17 cellular contexts compared by ENCODE assay signal in the genomic region with DNA sequence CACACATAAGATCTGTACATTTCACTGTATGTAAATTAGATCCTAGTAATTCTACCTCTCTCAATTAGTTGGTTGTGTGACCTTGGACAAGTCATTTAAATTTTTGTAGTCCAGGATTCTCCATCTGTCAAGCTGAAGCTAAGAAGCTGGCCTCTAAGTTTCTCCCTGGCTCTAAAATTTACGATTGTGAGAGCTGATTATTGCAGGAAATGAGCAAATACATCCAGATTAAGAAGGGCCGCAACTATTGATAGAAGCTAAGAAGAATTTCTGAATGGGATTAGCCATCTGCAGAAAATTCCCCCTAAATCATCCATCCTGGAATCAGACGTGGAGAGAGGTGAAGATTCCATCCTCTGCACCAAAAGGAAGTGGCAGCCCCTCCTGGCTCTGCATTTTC. TPM values are rescaled to one million over a fixed set of nuclear protein-coding genes. Genes with fewer than 3 reads are reported as not detected.
DNase-seq lines count a peak whose midpoint lies in the region; ATAC-seq and TF ChIP-seq lines count a peak whose summit lies in the region.
"Had no signal": no experiment of that assay in that cellular context is flagged by ENCODE, and none has a peak within 500 bp of the region (broad histone marks: within the 10 kb centered on the region; RNA-seq: fewer than 3 reads in every experiment).

No MANE protein-coding gene starts in this region.

- H3K9me3 ChIP-seq in HCT116 (ENCODE audit: control insufficient read depth in 1 of 2, insufficient read depth in 1 of 2, low read depth in 1 of 2, low read length in 2 of 2) (no peaks in the 10 kb centered on the region), trophoblast cell (ENCODE audit: insufficient read depth, low read depth, low read length) (no peaks in the 10 kb centered on the region), spleen (no peaks in the 10 kb centered on the region), upper lobe of left lung (no peaks in the 10 kb centered on the region)

- H2AFZ ChIP-seq in HCT116 (ENCODE audit: low read depth, low read length, poor library complexity, severe bottlenecking) = no peak overlapping the region
- H2AFZ ChIP-seq in trophoblast cell (ENCODE audit: insufficient read depth, low read length, poor library complexity) = no peak overlapping the region

- no peak overlapping the region for H2AK5ac ChIP-seq in trophoblast cell (ENCODE audit: low read length)

- H3K4me3 ChIP-seq in HCT116 (replicated peaks in 1 of 2; ENCODE audit: low read depth in 1 of 2, low read length in 2 of 2) (no peak overlapping the region), trophoblast cell (ENCODE audit: low read depth, low read length) (no peak overlapping the region), spleen (no peak overlapping the region), upper lobe of left lung (no peak overlapping the region)

- H3K23ac ChIP-seq in trophoblast cell (ENCODE audit: low read length) = no peak overlapping the region

- H4K8ac ChIP-seq in trophoblast cell (ENCODE audit: low read depth, low read length) = no peak overlapping the region

- no peaks in the 10 kb centered on the region for H3K9me3 Mint-ChIP-seq in activated T-helper 17 cell treated with anti-CD3 and anti-CD28 coated beads, Interleukin-2, amount 50 U/mL, for 72 hours
- H3K9me3 Mint-ChIP-seq: T-cell had no signal

- H3K14ac ChIP-seq in trophoblast cell (ENCODE audit: low read length) = no peak overlapping the region

- peaks cover 6% of the 10 kb centered on the region for H3K79me1 ChIP-seq in trophoblast cell (ENCODE audit: low read length)

- peaks cover 6% of the 10 kb centered on the region for H3K36me3 Mint-ChIP-seq in activated T-helper 17 cell treated with anti-CD3 and anti-CD28 coated beads, Interleukin-2, amount 50 U/mL, for 72 hours (ENCODE audit: low read depth)

- no peak overlapping the region for H2BK5ac ChIP-seq in trophoblast cell (ENCODE audit: low read depth, low read length, poor library complexity)

- no peak for ATAC-seq in HCT116
- ATAC-seq in activated T-helper 17 cell treated with anti-CD3 and anti-CD28 coated beads, Interleukin-2, amount 50 U/mL, for 72 hours (replicated peaks) = no peak
- no peak for ATAC-seq in GM18868 (IDR thresholded peaks at IDR 0.05; ENCODE audit: unreplicated experiment)
- ATAC-seq in upper lobe of left lung (ENCODE audit: low FRiP score in 2 of 2) = no peak
- ATAC-seq: T-cell had no signal

- no peaks in the 10 kb centered on the region for H3K9me2 ChIP-seq in HCT116 (ENCODE audit: insufficient read depth)

- no peak overlapping the region for H3K4ac ChIP-seq in trophoblast cell (ENCODE audit: low read depth, low read length)

- no peaks in the 10 kb centered on the region for H4K20me1 ChIP-seq in HCT116 (ENCODE audit: insufficient read depth)

- POLR2A ChIA-PET in HCT116 (lab: Charles Lee) = no interaction called here

- H3K4me3 Mint-ChIP-seq in activated T-helper 17 cell treated with anti-CD3 and anti-CD28 coated beads, Interleukin-2, amount 50 U/mL, for 72 hours = no peak overlapping the region
- H3K4me3 Mint-ChIP-seq: T-cell had no signal

- H3K27me3 ChIP-seq in HCT116 (ENCODE audit: insufficient read depth, low read length) = peaks cover 24% of the 10 kb centered on the region; the same call in 1 of the 2 replicates
- no peaks in the 10 kb centered on the region for H3K27me3 ChIP-seq in trophoblast cell (ENCODE audit: insufficient read depth, low read length)
- H3K27me3 ChIP-seq in spleen (replicated peaks in 1 of 7) = no peaks in the 10 kb centered on the region
- H3K27me3 ChIP-seq in upper lobe of left lung = no peaks in the 10 kb centered on the region

- no peak overlapping the region for H3K18ac ChIP-seq in trophoblast cell (ENCODE audit: low read length)

- H4K12ac ChIP-seq in trophoblast cell (ENCODE audit: low read depth, low read length) = no peak overlapping the region

- TF ChIP-seq POLR2A in HCT116 (IDR thresholded peaks at IDR 0.05; ENCODE audit: borderline replicate concordance, extremely low read depth, insufficient read depth, insufficient read length) = no peak
- TF ChIP-seq POLR2A in spleen (IDR thresholded peaks at IDR 0.05) = no peak
- no peak for TF ChIP-seq POLR2A in upper lobe of left lung (IDR thresholded peaks at IDR 0.05)

- H3K36me3 ChIP-seq in HCT116 (ENCODE audit: control insufficient read depth in 1 of 2, insufficient read depth in 2 of 2, low read length in 2 of 2) = no peaks in the 10 kb centered on the region
- H3K36me3 ChIP-seq in trophoblast cell (ENCODE audit: control insufficient read depth in 1 of 2, insufficient read depth in 2 of 2, low read length in 2 of 2) = no peaks in the 10 kb centered on the region
- no peaks in the 10 kb centered on the region for H3K36me3 ChIP-seq in spleen
- no peaks in the 10 kb centered on the region for H3K36me3 ChIP-seq in upper lobe of left lung

- no CpG with 5 or more reads among the region's 3 CpGs for WGBS in trophoblast cell (ENCODE audit: extremely low coverage, insufficient coverage, insufficient read length)
- 86 to 99% (median 88%) methylated on average over 3 of the region's 3 CpGs for WGBS in spleen, 5 donors
- 91 to 92% methylated on average over 3 of the region's 3 CpGs for WGBS in upper lobe of left lung, 2 donors

- H3K79me2 ChIP-seq in HCT116 (ENCODE audit: insufficient read depth, low read length) (no peaks in the 10 kb centered on the region), trophoblast cell (ENCODE audit: control insufficient read depth, insufficient read depth, low read length, poor library complexity) (peaks cover 2% of the 10 kb centered on the region)

- peak overlapping the region; percentile 48 for H2BK120ac ChIP-seq in trophoblast cell (ENCODE audit: insufficient read depth, low read length, poor library complexity)

- H3K27me3 Mint-ChIP-seq in activated T-helper 17 cell treated with anti-CD3 and anti-CD28 coated beads, Interleukin-2, amount 50 U/mL, for 72 hours = no peaks in the 10 kb centered on the region
- H3K27me3 Mint-ChIP-seq: T-cell had no signal

- H3K4me1 ChIP-seq in HCT116 (ENCODE audit: control insufficient read depth in 1 of 2, insufficient read depth in 2 of 2, low read length in 2 of 2) (peaks cover 22 to 29% of the 10 kb centered on the region in 2 experiments), trophoblast cell (ENCODE audit: control insufficient read depth in 1 of 2, insufficient read depth in 2 of 2, low read length in 2 of 2) (peaks cover 19 to 28% of the 10 kb centered on the region in 2 experiments), spleen (peaks cover 0 to 39% (median 4%) of the 10 kb centered on the region in 6 donors), upper lobe of left lung (peaks cover 0 to 11% (median 7%) of the 10 kb centered on the region in 4 donors)

- TF ChIP-seq CTCF in HCT116 (IDR thresholded peaks at IDR 0.05 in 2 of 3, conservative IDR thresholded peaks at IDR 0.05 in 1 of 3; ENCODE audit: borderline replicate concordance in 1 of 3, insufficient read depth in 1 of 3, low read depth in 2 of 3, low read length in 2 of 3) (no peak), spleen (IDR thresholded peaks at IDR 0.05 in 8 of 11, conservative IDR thresholded peaks at IDR 0.05 in 3 of 11) (no peak), upper lobe of left lung (IDR thresholded peaks at IDR 0.05) (no peak)

- CTCF ChIA-PET in HCT116 (lab: Charles Lee) = no interaction called here

- DNase-seq in HCT116 (ENCODE audit: low read depth, low spot score) (no peak), NCI-H82 treated with DMSO at 0.1 percent for 48 hours (lab: John Stamatoyannopoulos, UW; ENCODE audit: unreplicated experiment) (peak; percentile 58), trophoblast cell (no peak), spleen (no peak), upper lobe of left lung (no peak)
- DNase-seq: AML-193, DMS 273 treated with DMSO at 0.1 percent for 48 hours, GOT3, KG1, NCI-H187, NCI-H2107, NCI-H2227 treated with DMSO at 0.1 percent for 48 hours, NCI-H510A treated with DMSO at 0.1 percent for 48 hours, NCI-H774, T-cell had no signal

- intact Hi-C loops in HCT116 (cut with micrococcal nuclease) (no loop called here), spleen (cut with DNase I; ENCODE audit: low total_unique reads) (no loop called here)

- peak overlapping the region; percentile 63 for H4K91ac ChIP-seq in trophoblast cell (ENCODE audit: low read depth, low read length)

- no peak overlapping the region for H3K27ac ChIP-seq in HCT116 (ENCODE audit: low read depth, low read length)
- peak overlapping the region; percentile 71 for H3K27ac ChIP-seq in trophoblast cell (ENCODE audit: low read depth, low read length)
- no peak overlapping the region for H3K27ac ChIP-seq in spleen
- H3K27ac ChIP-seq in upper lobe of left lung = no peak overlapping the region

- H2BK12ac ChIP-seq in trophoblast cell (ENCODE audit: low read length) = no peak overlapping the region

- H3K4me2 ChIP-seq in HCT116 (ENCODE audit: low read length) = peak overlapping the region; percentile 71; the same call in 1 of the 2 replicates
- H3K4me2 ChIP-seq in trophoblast cell (ENCODE audit: low read length) = no peak overlapping the region

- no peak for TF ChIP-seq RAD21 in HCT116 (IDR thresholded peaks at IDR 0.05; ENCODE audit: low read depth)

- RAD21 ChIA-PET in HCT116 (lab: Charles Lee; ENCODE audit: low non-redundant PET in 1 of 2, low total read pairs in 2 of 2, uncharacterized antibody in 2 of 2, unreplicated experiment in 2 of 2) = no interaction called here

- TF ChIP-seq EP300 in upper lobe of left lung (IDR thresholded peaks at IDR 0.05) = no peak

- peak overlapping the region; percentile 82 for H3K27ac Mint-ChIP-seq in activated T-helper 17 cell treated with anti-CD3 and anti-CD28 coated beads, Interleukin-2, amount 50 U/mL, for 72 hours
- H3K27ac Mint-ChIP-seq: T-cell had no signal

- BruUV-seq in HCT116 (replicated peaks; lab: Mats Ljungman, UMichigan) = no TSS peak

- peaks cover 34% of the 10 kb centered on the region for H3K4me1 Mint-ChIP-seq in activated T-helper 17 cell treated with anti-CD3 and anti-CD28 coated beads, Interleukin-2, amount 50 U/mL, for 72 hours

- H3K9ac ChIP-seq in HCT116 (ENCODE audit: low read length) (no peak overlapping the region), trophoblast cell (ENCODE audit: low read length) (no peak overlapping the region)

TF ChIP-seq in HCT116, 20 proteins besides CTCF, POLR2A, EP300 and RAD21 (continues in another document):
- no peak for TF ChIP-seq ZNF274 (IDR thresholded peaks at IDR 0.05; ENCODE audit: low read depth, low read length)
- TF ChIP-seq SP1 (IDR thresholded peaks at IDR 0.05; ENCODE audit: low read depth) = no peak
- TF ChIP-seq SRF (IDR thresholded peaks at IDR 0.05; ENCODE audit: low read depth) = no peak
- TF ChIP-seq ZFX (IDR thresholded peaks at IDR 0.05) = no peak

RNA-seq across cellular contexts. Expression of a gene that starts 55.0 kb away (rescaled TPM):
- total RNA-seq in HCT116 (2021; ENCODE audit: unreplicated experiment) = 7.1 TPM
- 4.2 and 6.0 TPM in 2 replicates for polyA plus RNA-seq in HCT116 (2012)
- 10 to 100 TPM in 1 of 2 donors, 1 to 10 TPM in 1; 8.0 to 27.6 TPM for total RNA-seq in activated T-helper 17 cell treated with anti-CD3 and anti-CD28 coated beads, Interleukin-2, amount 50 U/mL, for 72 hours
- 1.6 and 1.8 TPM in 2 replicates for polyA plus RNA-seq in trophoblast cell (2013)
- total RNA-seq in spleen = 10 to 100 TPM in 4 of 7 donors, 1 to 10 TPM in 3; 5.6 to 21.2 (median 11.0) TPM
- polyA plus RNA-seq in spleen = 1 to 10 TPM; 2.4 to 4.7 (median 2.5) TPM
- 10 to 100 TPM in 5 of 6 donors, 1 to 10 TPM in 1; 9.7 to 23.0 (median 11.6) TPM for total RNA-seq in upper lobe of left lung
